ENCODE assay signal across 11 cellular contexts in genomic region chr11:98842187-98842586, GRCh38.
"Had no signal": no experiment of that assay in that cellular context is flagged by ENCODE, and none has a peak within 500 bp of the region (broad histone marks: within the 10 kb centered on the region; RNA-seq: fewer than 3 reads in every experiment).

No MANE protein-coding gene starts in this region.

- H3K4me1 ChIP-seq: HAP-1 had no signal

- H3K4me2 ChIP-seq: GM23338 had no signal

- ATAC-seq: GM23338, HCT116 had no signal

- H2AFZ ChIP-seq: GM23248, GM23338 had no signal

- H3K36me3 ChIP-seq: HAP-1 had no signal

- H3K27ac Mint-ChIP-seq: GM23338, H9, HFFc6 had no signal

- H3K4me3 Mint-ChIP-seq: GM23338, H9, HFFc6 had no signal

- DNase-seq: GM23248, GOT3, H7, H9, HCEC 1CT, HFFc6 had no signal

- H3K4me3 ChIP-seq: GM23248, GM23338, HAP-1 had no signal

- H3K9me3 ChIP-seq: HAP-1 had no signal

- FAIRE-seq: H1, H54 had no signal

- H3K27ac ChIP-seq: GM23248 had no signal

- H3K9ac ChIP-seq: GM23248 had no signal

- H3K4me1 Mint-ChIP-seq: GM23338, H9 had no signal
